In the genomic region with DNA sequence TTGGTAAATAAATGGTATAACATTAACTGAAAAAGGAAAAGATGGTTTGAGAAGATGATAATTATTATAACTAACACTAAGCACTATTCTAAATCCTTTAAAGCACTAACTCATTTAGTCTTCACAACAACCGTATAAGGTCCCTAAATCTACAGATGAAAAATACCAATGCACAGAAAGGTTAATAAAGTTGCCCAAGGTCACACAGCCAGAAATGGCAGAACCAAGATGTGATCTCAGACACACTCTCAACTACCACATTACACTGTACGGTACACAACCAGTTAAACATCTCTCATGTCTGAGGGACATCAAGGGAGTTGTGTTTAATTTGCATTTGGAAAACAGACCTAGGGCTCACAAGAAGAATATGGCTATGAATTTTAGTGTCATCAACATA, we compare ENCODE assay signal across 18 cellular contexts. TPM values are rescaled to one million over a fixed set of nuclear protein-coding genes. Genes with fewer than 3 reads are reported as not detected.
DNase-seq lines count a peak whose midpoint lies in the region; ATAC-seq and TF ChIP-seq lines count a peak whose summit lies in the region.
"Had no signal": no experiment of that assay in that cellular context is flagged by ENCODE, and none has a peak within 500 bp of the region (broad histone marks: within the 10 kb centered on the region; RNA-seq: fewer than 3 reads in every experiment).

No MANE protein-coding gene starts in this region.

- peak overlapping the region; percentile 76 for H3K27ac ChIP-seq in effector memory CD4-positive, alpha-beta T cell (ENCODE audit: insufficient read depth, low read length, poor library complexity, severe bottlenecking)
- H3K27ac ChIP-seq in uterus = no peak overlapping the region
- H3K27ac ChIP-seq: WERI-Rb-1 had no signal

- no peak overlapping the region for H3K4me3 ChIP-seq in effector memory CD4-positive, alpha-beta T cell (ENCODE audit: insufficient read depth, low read depth, low read length, poor library complexity, severe bottlenecking)
- H3K4me3 ChIP-seq in uterus = no peak overlapping the region

- no peak for ATAC-seq in T-helper 17 cell
- ATAC-seq in stimulated activated effector memory CD8-positive, alpha-beta T cell treated with anti-CD3 and anti-CD28 coated beads, Interleukin-12 subunit alpha, Interleukin-12 subunit beta, amount 100 ng/mL, for 72 hours = no peak

- DNase-seq in activated T-cell treated with anti-CD3 and anti-CD28 coated beads, Interleukin-2, amount 50 U/mL, for 24 hours = no peak
- no peak for DNase-seq in activated T-cell treated with anti-CD3 and anti-CD28 coated beads for 4 hours
- no peak for DNase-seq in T-helper 17 cell
- no peak for DNase-seq in effector memory CD4-positive, alpha-beta T cell
- DNase-seq in stimulated activated effector memory CD8-positive, alpha-beta T cell treated with anti-CD3 and anti-CD28 coated beads, Interleukin-12 subunit alpha, Interleukin-12 subunit beta, amount 100 ng/mL, for 72 hours (ENCODE audit: low spot score in 2 of 2) = no peak
- no peak for DNase-seq in NCI-H1092 treated with DMSO at 0.1 percent for 48 hours (lab: John Stamatoyannopoulos, UW)
- DNase-seq in RKO (ENCODE audit: low spot score) = no peak
- no peak for DNase-seq in uterus
- DNase-seq: ACHN, COR-L47, dermis blood vessel endothelial cell, GDM1, heart right ventricle, kidney, midbrain, NCI-H2081 treated with DMSO at 0.1 percent for 48 hours, NCI-H69, WERI-Rb-1 had no signal

- peak overlapping the region; percentile 55 for H3K4me3 Mint-ChIP-seq in activated T-cell treated with anti-CD3 and anti-CD28 coated beads, Interleukin-2, amount 50 U/mL, for 24 hours
- H3K4me3 Mint-ChIP-seq in T-helper 17 cell = peak overlapping the region; percentile 87
- H3K4me3 Mint-ChIP-seq in stimulated activated effector memory CD8-positive, alpha-beta T cell treated with anti-CD3 and anti-CD28 coated beads, Interleukin-12 subunit alpha, Interleukin-12 subunit beta, amount 100 ng/mL, for 72 hours = peak overlapping the region; percentile 72

- no peaks in the 10 kb centered on the region for H3K27me3 Mint-ChIP-seq in activated T-cell treated with anti-CD3 and anti-CD28 coated beads, Interleukin-2, amount 50 U/mL, for 24 hours
- H3K27me3 Mint-ChIP-seq in T-helper 17 cell = no peaks in the 10 kb centered on the region

- H3K27ac Mint-ChIP-seq in activated T-cell treated with anti-CD3 and anti-CD28 coated beads, Interleukin-2, amount 50 U/mL, for 24 hours = peak overlapping the region; percentile 90
- peak overlapping the region; percentile 97 for H3K27ac Mint-ChIP-seq in T-helper 17 cell
- H3K27ac Mint-ChIP-seq in stimulated activated effector memory CD8-positive, alpha-beta T cell treated with anti-CD3 and anti-CD28 coated beads, Interleukin-12 subunit alpha, Interleukin-12 subunit beta, amount 100 ng/mL, for 72 hours = peak overlapping the region; percentile 90

- H3K9me3 Mint-ChIP-seq in activated T-cell treated with anti-CD3 and anti-CD28 coated beads, Interleukin-2, amount 50 U/mL, for 24 hours = no peaks in the 10 kb centered on the region
- H3K9me3 Mint-ChIP-seq in stimulated activated effector memory CD8-positive, alpha-beta T cell treated with anti-CD3 and anti-CD28 coated beads, Interleukin-12 subunit alpha, Interleukin-12 subunit beta, amount 100 ng/mL, for 72 hours = no peaks in the 10 kb centered on the region

- TF ChIP-seq CTCF in uterus (IDR thresholded peaks at IDR 0.05) = no peak

- peaks cover 15% of the 10 kb centered on the region for H3K4me1 ChIP-seq in effector memory CD4-positive, alpha-beta T cell (ENCODE audit: control insufficient read depth, insufficient read depth, low read length, poor library complexity, severe bottlenecking)
- no peaks in the 10 kb centered on the region for H3K4me1 ChIP-seq in uterus

- TF ChIP-seq POLR2A in uterus (IDR thresholded peaks at IDR 0.05) = no peak

- H3K4me1 Mint-ChIP-seq in activated T-cell treated with anti-CD3 and anti-CD28 coated beads, Interleukin-2, amount 50 U/mL, for 24 hours (ENCODE audit: low read depth) = peaks cover 69% of the 10 kb centered on the region
- H3K4me1 Mint-ChIP-seq in T-helper 17 cell = peaks cover 53% of the 10 kb centered on the region
- H3K4me1 Mint-ChIP-seq in stimulated activated effector memory CD8-positive, alpha-beta T cell treated with anti-CD3 and anti-CD28 coated beads, Interleukin-12 subunit alpha, Interleukin-12 subunit beta, amount 100 ng/mL, for 72 hours = peaks cover 78% of the 10 kb centered on the region

- H3K27me3 ChIP-seq in effector memory CD4-positive, alpha-beta T cell (replicated peaks; ENCODE audit: control insufficient read depth, insufficient read depth, low read length, poor library complexity, severe bottlenecking) = no peaks in the 10 kb centered on the region
- no peaks in the 10 kb centered on the region for H3K27me3 ChIP-seq in uterus
- H3K27me3 ChIP-seq: heart right ventricle had no signal

- intact Hi-C loops in uterus (cut with DNase I; ENCODE audit: low total_unique reads) = no loop called here

- H3K36me3 Mint-ChIP-seq in activated T-cell treated with anti-CD3 and anti-CD28 coated beads, Interleukin-2, amount 50 U/mL, for 24 hours (ENCODE audit: low read depth) = peaks cover 97% of the 10 kb centered on the region
- H3K36me3 Mint-ChIP-seq in T-helper 17 cell (ENCODE audit: low read depth) = peaks cover 3% of the 10 kb centered on the region
- peaks cover 99% of the 10 kb centered on the region for H3K36me3 Mint-ChIP-seq in stimulated activated effector memory CD8-positive, alpha-beta T cell treated with anti-CD3 and anti-CD28 coated beads, Interleukin-12 subunit alpha, Interleukin-12 subunit beta, amount 100 ng/mL, for 72 hours

- H3K9me3 ChIP-seq in T-helper 17 cell (ENCODE audit: control insufficient read depth, low read length, poor library complexity, severe bottlenecking) (no peaks in the 10 kb centered on the region), uterus (no peaks in the 10 kb centered on the region)
- no peaks in the 10 kb centered on the region for H3K9me3 ChIP-seq in effector memory CD4-positive, alpha-beta T cell (ENCODE audit: control insufficient read depth, low read length)
- H3K9me3 ChIP-seq: heart right ventricle had no signal

- H3K36me3 ChIP-seq in effector memory CD4-positive, alpha-beta T cell (ENCODE audit: control insufficient read depth, insufficient read depth, low read length) = peaks cover 4% of the 10 kb centered on the region
- no peaks in the 10 kb centered on the region for H3K36me3 ChIP-seq in uterus
- H3K36me3 ChIP-seq: WERI-Rb-1 had no signal

RNA-seq across cellular contexts. Expression of a gene that starts 23.1 kb away (rescaled TPM):
- total RNA-seq in T-helper 17 cell = 10 to 100 TPM; 27.1 to 31.4 TPM
- 10 to 100 TPM in 3 of 4 donors, 1 to 10 TPM in 1; 6.4 to 32.9 (median 16.5) TPM for total RNA-seq in uterus

RNA-seq across cellular contexts. Expression of a gene that starts 52.4 kb away (rescaled TPM):
- 1 to 10 TPM; 6.1 to 9.0 TPM for total RNA-seq in T-helper 17 cell
- 10 to 100 TPM in 3 of 4 donors, under 1 TPM in 1; 0.59 to 25.9 (median 14.2) TPM for total RNA-seq in uterus

RNA-seq across cellular contexts. Expression of a gene that starts 52.5 kb away (rescaled TPM):
- total RNA-seq in T-helper 17 cell (10 to 100 TPM; 23.2 to 24.5 TPM), uterus (10 to 100 TPM in 2 of 4 donors, 1 to 10 TPM in 1, under 1 TPM in 1; 0.51 to 22.3 (median 10.9) TPM)
